Comparison of ENCODE assay signal across 1 cellular context in the genomic region with DNA sequence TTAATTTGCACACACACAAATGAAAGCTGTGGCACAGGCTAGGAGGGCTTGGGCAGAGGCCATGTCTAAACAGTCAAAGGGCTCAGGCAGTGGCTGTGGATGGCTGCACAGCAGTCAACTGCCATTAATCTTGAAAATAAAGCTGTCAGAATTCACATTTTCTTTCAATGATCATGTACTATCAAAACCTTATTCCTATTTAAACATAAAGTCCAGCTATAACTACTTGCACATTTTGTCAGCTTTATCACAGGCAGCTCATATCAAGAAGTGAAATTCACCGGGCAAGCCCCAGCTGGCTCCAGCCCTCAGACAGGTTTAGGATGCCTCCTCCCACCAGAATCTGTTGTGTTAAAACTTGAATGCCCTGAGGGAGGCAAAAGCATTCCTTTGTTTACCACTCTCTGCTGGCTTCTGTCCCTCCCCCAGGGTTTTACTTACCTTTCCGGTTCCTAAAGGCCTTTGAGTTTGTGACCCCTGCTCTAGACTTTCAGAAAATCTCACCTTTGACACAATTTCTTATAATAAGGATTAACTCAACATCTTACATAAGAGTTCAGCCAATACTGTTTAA.
TF ChIP-seq lines count a peak whose summit lies in the region.

No MANE protein-coding gene starts in this region.

TF ChIP-seq in GM12878, 131 proteins besides CTCF, POLR2A, EP300 and RAD21 (continued from another document):
- TF ChIP-seq, protein P1, sequence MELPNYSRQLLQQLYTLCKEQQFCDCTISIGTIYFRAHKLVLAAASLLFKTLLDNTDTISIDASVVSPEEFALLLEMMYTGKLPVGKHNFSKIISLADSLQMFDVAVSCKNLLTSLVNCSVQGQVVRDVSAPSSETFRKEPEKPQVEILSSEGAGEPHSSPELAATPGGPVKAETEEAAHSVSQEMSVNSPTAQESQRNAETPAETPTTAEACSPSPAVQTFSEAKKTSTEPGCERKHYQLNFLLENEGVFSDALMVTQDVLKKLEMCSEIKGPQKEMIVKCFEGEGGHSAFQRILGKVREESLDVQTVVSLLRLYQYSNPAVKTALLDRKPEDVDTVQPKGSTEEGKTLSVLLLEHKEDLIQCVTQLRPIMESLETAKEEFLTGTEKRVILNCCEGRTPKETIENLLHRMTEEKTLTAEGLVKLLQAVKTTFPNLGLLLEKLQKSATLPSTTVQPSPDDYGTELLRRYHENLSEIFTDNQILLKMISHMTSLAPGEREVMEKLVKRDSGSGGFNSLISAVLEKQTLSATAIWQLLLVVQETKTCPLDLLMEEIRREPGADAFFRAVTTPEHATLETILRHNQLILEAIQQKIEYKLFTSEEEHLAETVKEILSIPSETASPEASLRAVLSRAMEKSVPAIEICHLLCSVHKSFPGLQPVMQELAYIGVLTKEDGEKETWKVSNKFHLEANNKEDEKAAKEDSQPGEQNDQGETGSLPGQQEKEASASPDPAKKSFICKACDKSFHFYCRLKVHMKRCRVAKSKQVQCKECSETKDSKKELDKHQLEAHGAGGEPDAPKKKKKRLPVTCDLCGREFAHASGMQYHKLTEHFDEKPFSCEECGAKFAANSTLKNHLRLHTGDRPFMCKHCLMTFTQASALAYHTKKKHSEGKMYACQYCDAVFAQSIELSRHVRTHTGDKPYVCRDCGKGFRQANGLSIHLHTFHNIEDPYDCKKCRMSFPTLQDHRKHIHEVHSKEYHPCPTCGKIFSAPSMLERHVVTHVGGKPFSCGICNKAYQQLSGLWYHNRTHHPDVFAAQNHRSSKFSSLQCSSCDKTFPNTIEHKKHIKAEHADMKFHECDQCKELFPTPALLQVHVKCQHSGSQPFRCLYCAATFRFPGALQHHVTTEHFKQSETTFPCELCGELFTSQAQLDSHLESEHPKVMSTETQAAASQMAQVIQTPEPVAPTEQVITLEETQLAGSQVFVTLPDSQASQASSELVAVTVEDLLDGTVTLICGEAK (IDR thresholded peaks at IDR 0.05; ENCODE audit: borderline replicate concordance) = no peak
- no peak for TF ChIP-seq CHD2 (IDR thresholded peaks at IDR 0.05; ENCODE audit: borderline replicate concordance, low read depth, low read length)
